In the genomic region with DNA sequence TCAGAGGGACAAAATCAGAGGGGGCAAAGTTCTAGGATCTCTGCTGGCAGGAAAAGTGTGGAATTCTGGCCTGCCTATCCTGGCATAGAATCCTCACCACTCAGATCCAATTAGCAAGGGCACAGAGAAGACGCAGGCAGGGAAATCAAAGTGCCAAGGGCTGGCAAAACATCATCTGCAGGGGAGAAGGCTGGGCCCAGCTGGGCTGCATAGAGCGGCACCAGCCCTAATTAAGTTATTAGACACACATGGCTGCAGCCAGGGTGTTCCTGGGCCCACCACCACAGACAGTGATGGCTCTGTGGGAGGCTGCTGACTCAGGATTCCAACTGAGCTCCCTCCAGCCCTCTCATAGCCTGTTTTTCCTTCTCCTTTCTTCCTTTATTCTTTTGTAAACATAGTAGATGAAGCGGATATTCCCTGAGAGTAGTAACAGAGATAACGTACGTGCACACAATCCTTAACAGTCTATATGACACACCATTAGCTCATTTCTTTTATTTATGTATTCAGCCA, we compare ENCODE assay signal across 16 cellular contexts.
A peak's percentile ranks its signal among the peaks of the same experiment; 100 is the strongest.
DNase-seq lines count a peak whose midpoint lies in the region; ATAC-seq and TF ChIP-seq lines count a peak whose summit lies in the region.
"Had no signal": no experiment of that assay in that cellular context is flagged by ENCODE, and none has a peak within 500 bp of the region (broad histone marks: within the 10 kb centered on the region; RNA-seq: fewer than 3 reads in every experiment).

No MANE protein-coding gene starts in this region.

- H3K27me3 Mint-ChIP-seq in nephron progenitor cell (ENCODE audit: low read depth, poor library complexity) = no peaks in the 10 kb centered on the region
- H3K27me3 Mint-ChIP-seq: activated naive CD8-positive, alpha-beta T cell; memory B cell had no signal

- H3K4me3 Mint-ChIP-seq in nephron progenitor cell = no peak overlapping the region
- H3K4me3 Mint-ChIP-seq: activated naive CD8-positive, alpha-beta T cell; memory B cell had no signal

- no peaks in the 10 kb centered on the region for H3K36me3 ChIP-seq in upper lobe of right lung
- H3K36me3 ChIP-seq: colonic mucosa, Peyer's patch had no signal

- no peak overlapping the region for H3K4me3 ChIP-seq in upper lobe of right lung
- H3K4me3 ChIP-seq: colonic mucosa, Peyer's patch had no signal

- peaks cover 6% of the 10 kb centered on the region for H3K4me1 Mint-ChIP-seq in nephron progenitor cell
- H3K4me1 Mint-ChIP-seq: memory B cell had no signal

- no peaks in the 10 kb centered on the region for H3K9me3 ChIP-seq in upper lobe of right lung
- H3K9me3 ChIP-seq: colonic mucosa, Peyer's patch had no signal

- peaks cover 4% of the 10 kb centered on the region for H3K36me3 Mint-ChIP-seq in nephron progenitor cell (ENCODE audit: low read depth)
- H3K36me3 Mint-ChIP-seq: activated naive CD8-positive, alpha-beta T cell; memory B cell had no signal

- DNase-seq in Ammon's horn (ENCODE audit: low spot score) (peak; percentile 69), NCI-H1417 (lab: John Stamatoyannopoulos, UW) (peak in 2 of 3 experiments; percentile 79 to 90), amygdala (lab: John Stamatoyannopoulos, UW) (peak in 38 of 56 donors; percentile 5 to 75 (median 30)), left lobe of liver (ENCODE audit: low spot score) (no peak), GM20000 (ENCODE audit: low spot score) (no peak), nephron progenitor cell (no peak), upper lobe of right lung (no peak)
- DNase-seq: activated CD4-positive, CD25-positive, alpha-beta regulatory T cell; colonic mucosa; H7; Karpas-422; Peyer's patch; stimulated activated CD4-positive, alpha-beta T cell treated with anti-CD3 and anti-CD28 coated beads, Interleukin-12 subunit alpha, Interleukin-12 subunit beta, amount 100 ng/mL, for 4 hours had no signal

- H3K27ac Mint-ChIP-seq in nephron progenitor cell = no peak overlapping the region
- H3K27ac Mint-ChIP-seq: activated naive CD8-positive, alpha-beta T cell; memory B cell had no signal

- H3K27me3 ChIP-seq in upper lobe of right lung = no peaks in the 10 kb centered on the region
- H3K27me3 ChIP-seq: colonic mucosa, Peyer's patch had no signal

- intact Hi-C loops in upper lobe of right lung (cut with DNase I) = no loop called here

- TF ChIP-seq CTCF in GM20000 (IDR thresholded peaks at IDR 0.05; ENCODE audit: extremely low read depth, missing control alignments) (no peak), nephron progenitor cell (IDR thresholded peaks at IDR 0.05) (no peak), upper lobe of right lung (IDR thresholded peaks at IDR 0.05) (no peak)

- H3K4me1 ChIP-seq in upper lobe of right lung = no peaks in the 10 kb centered on the region
- H3K4me1 ChIP-seq: colonic mucosa, Peyer's patch had no signal

- ATAC-seq in left lobe of liver = peak; percentile 69
- no peak for ATAC-seq in HG03354 (IDR thresholded peaks at IDR 0.05; ENCODE audit: poor library complexity, severe bottlenecking, unreplicated experiment)
- ATAC-seq in upper lobe of right lung = no peak

- peaks cover 22% of the 10 kb centered on the region for H3K9me3 Mint-ChIP-seq in nephron progenitor cell

- H3K27ac ChIP-seq in upper lobe of right lung = no peak overlapping the region
- H3K27ac ChIP-seq: colonic mucosa, Peyer's patch had no signal

Comparison
In these comparisons a context has a peak if more than half of its experiments do, and no peak if none do; other contexts are left out.
1. DNase-seq: peak in Ammon's horn (single experiment), NCI-H1417 (2 of 3) and amygdala (38 of 56); none in left lobe of liver (single experiment), GM20000 (single experiment), nephron progenitor cell (single experiment) and upper lobe of right lung (single experiment).